In the genomic region with DNA sequence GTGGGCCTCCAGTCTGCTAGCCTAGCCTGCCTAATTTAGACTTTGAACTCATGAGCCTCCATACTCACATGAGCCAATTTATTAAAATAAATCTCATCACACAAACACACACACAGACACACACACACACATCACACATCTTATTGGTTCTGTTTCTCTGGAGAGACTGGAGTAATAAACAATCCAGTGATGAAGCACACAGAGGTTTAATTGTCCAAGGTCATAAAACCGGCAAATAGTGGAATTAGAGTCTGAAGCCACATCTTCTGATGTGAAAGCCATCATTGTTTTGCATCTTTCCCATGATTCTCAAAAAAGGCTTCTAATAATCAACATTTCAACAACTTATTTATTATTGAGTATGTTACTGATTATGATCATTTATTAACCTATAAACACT, we compare ENCODE assay signal across 18 cellular contexts.
A peak's percentile ranks its signal among the peaks of the same experiment; 100 is the strongest.
DNase-seq lines count a peak whose midpoint lies in the region; ATAC-seq and TF ChIP-seq lines count a peak whose summit lies in the region.
"Had no signal": no experiment of that assay in that cellular context is flagged by ENCODE, and none has a peak within 500 bp of the region (broad histone marks: within the 10 kb centered on the region; RNA-seq: fewer than 3 reads in every experiment).

No MANE protein-coding gene starts in this region.

- BruUV-seq in OCI-LY7 (replicated peaks; lab: Mats Ljungman, UMichigan), result no TSS peak

- 73 to 96% methylated on average over 1 of the region's 1 CpG for WGBS in upper lobe of left lung, 2 donors
- WGBS in lower leg skin, 2 donors, result 60 to 71% methylated on average over 1 of the region's 1 CpG

- TF ChIP-seq EP300 in upper lobe of left lung (IDR thresholded peaks at IDR 0.05), result no peak

- TF ChIP-seq POLR2A in upper lobe of left lung (IDR thresholded peaks at IDR 0.05) (no peak), lower leg skin (IDR thresholded peaks at IDR 0.05) (no peak)

- no peak overlapping the region for H3K4me2 ChIP-seq in OCI-LY7 (ENCODE audit: low read length)

- CTCF ChIA-PET in OCI-LY7 (lab: Charles Lee; ENCODE audit: unreplicated experiment), result no interaction called here

- no peak for ATAC-seq in upper lobe of left lung (ENCODE audit: low FRiP score in 2 of 2)
- ATAC-seq: CD8-positive, alpha-beta T cell; GM12878 had no signal

- H2AFZ ChIP-seq in OCI-LY7 (ENCODE audit: low read length), result peak overlapping the region; percentile 31; the same call in 1 of the 2 replicates

- no peaks in the 10 kb centered on the region for H3K27me3 ChIP-seq in upper lobe of left lung
- H3K27me3 ChIP-seq: BLaER1 treated with 17β-estradiol and CSF1 and Interleukin-3, amounts not matched to agents 10 nM and 100 nM had no signal

- H3K27ac ChIP-seq in OCI-LY7 (ENCODE audit: low read depth, low read length, poor library complexity, severe bottlenecking) (no peak overlapping the region), upper lobe of left lung (no peak overlapping the region)
- H3K27ac ChIP-seq: BLaER1 treated with 17β-estradiol and CSF1 and Interleukin-3, amounts not matched to agents 10 nM and 100 nM had no signal

- no peaks in the 10 kb centered on the region for H3K79me2 ChIP-seq in OCI-LY7 (ENCODE audit: insufficient read depth, low read depth, low read length)

- H3K9me2 ChIP-seq in OCI-LY7 (ENCODE audit: insufficient read depth, low read length), result no peaks in the 10 kb centered on the region

- POLR2A ChIA-PET in OCI-LY7 (lab: Charles Lee), result no interaction called here

- H3K36me3 ChIP-seq in OCI-LY7 (ENCODE audit: insufficient read depth, low read length) (no peaks in the 10 kb centered on the region), upper lobe of left lung (no peaks in the 10 kb centered on the region)
- H3K36me3 ChIP-seq: BLaER1 treated with 17β-estradiol and CSF1 and Interleukin-3, amounts not matched to agents 10 nM and 100 nM had no signal

- no peak for DNase-seq in OCI-LY7 (ENCODE audit: low spot score)
- DNase-seq in epidermal melanocyte (ENCODE audit: insufficient read length, low spot score), result peak; percentile 24
- DNase-seq in midbrain (lab: John Stamatoyannopoulos, UW), result peak; percentile 7
- peak; percentile 54 for DNase-seq in superior temporal gyrus (ENCODE audit: extremely low spot score)
- DNase-seq in stimulated activated CD4-positive, alpha-beta T cell treated with anti-CD3 and anti-CD28 coated beads, Interleukin-12 subunit alpha, Interleukin-12 subunit beta, amount 100 ng/mL, for 4 hours, result no peak
- DNase-seq in NCI-H1105 (lab: John Stamatoyannopoulos, UW), result no peak
- no peak for DNase-seq in upper lobe of left lung
- no peak for DNase-seq in lower leg skin (ENCODE audit: low spot score in 2 of 2)
- DNase-seq: CD8-positive, alpha-beta T cell; COR-L47; DMS 273 treated with DMSO at 0.1 percent for 48 hours; DMS53; DND-41; EL; GOT3; H9 had no signal

- H3K9me3 ChIP-seq in OCI-LY7 (ENCODE audit: low read length), result no peaks in the 10 kb centered on the region
- no peaks in the 10 kb centered on the region for H3K9me3 ChIP-seq in upper lobe of left lung
- H3K9me3 ChIP-seq: BLaER1 treated with 17β-estradiol and CSF1 and Interleukin-3, amounts not matched to agents 10 nM and 100 nM had no signal

- H3K4me3 ChIP-seq in OCI-LY7 (ENCODE audit: low read depth, low read length, poor library complexity, severe bottlenecking) (no peak overlapping the region), upper lobe of left lung (no peak overlapping the region), lower leg skin (ENCODE audit: low read depth, poor library complexity, severe bottlenecking) (no peak overlapping the region)
- H3K4me3 ChIP-seq: BLaER1 treated with 17β-estradiol and CSF1 and Interleukin-3, amounts not matched to agents 10 nM and 100 nM; GM12878 had no signal

- intact Hi-C loops in OCI-LY7 (cut with micrococcal nuclease; ENCODE audit: unreplicated experiment) (no loop called here), lower leg skin (cut with DNase I; ENCODE audit: low total_unique reads) (no loop called here)

- no peak for TF ChIP-seq CTCF in OCI-LY7 (conservative IDR thresholded peaks at IDR 0.05; ENCODE audit: low read length)
- no peak for TF ChIP-seq CTCF in upper lobe of left lung (IDR thresholded peaks at IDR 0.05)
- no peak for TF ChIP-seq CTCF in lower leg skin (IDR thresholded peaks at IDR 0.05)

- peaks cover 47% of the 10 kb centered on the region for H3K4me1 ChIP-seq in OCI-LY7 (ENCODE audit: insufficient read depth, low read length, poor library complexity, severe bottlenecking)
- no peaks in the 10 kb centered on the region for H3K4me1 ChIP-seq in upper lobe of left lung

- H4K20me1 ChIP-seq in OCI-LY7 (ENCODE audit: insufficient read depth, low read length), result no peaks in the 10 kb centered on the region
- H4K20me1 ChIP-seq: BLaER1 treated with 17β-estradiol and CSF1 and Interleukin-3, amounts not matched to agents 10 nM and 100 nM had no signal

Comparison
In these comparisons a context has a peak if more than half of its experiments do, and no peak if none do; other contexts are left out.
1. DNase-seq: peak in epidermal melanocyte (single experiment), midbrain (single experiment) and superior temporal gyrus (single experiment); none in OCI-LY7 (single experiment), stimulated activated CD4-positive, alpha-beta T cell treated with anti-CD3 and anti-CD28 coated beads, Interleukin-12 subunit alpha, Interleukin-12 subunit beta, amount 100 ng/mL, for 4 hours (single experiment), NCI-H1105 (single experiment), upper lobe of left lung (0 of 2) and lower leg skin (0 of 2).